Comparison of ENCODE assay signal across 8 cellular contexts in genomic region chr2:144330951-144331651, GRCh38.
DNase-seq lines count a peak whose midpoint lies in the region; ATAC-seq lines count a peak whose summit lies in the region.

No MANE protein-coding gene starts in this region.

- H3K4me1 Mint-ChIP-seq in activated naive CD8-positive, alpha-beta T cell treated with anti-CD3 and anti-CD28 coated beads for 36 hours, result peaks cover 52% of the 10 kb centered on the region

- in situ Hi-C loops in G401 (cut with HindIII; ENCODE audit: low sequenced_read_pairs), result no loop called here

- H3K36me3 Mint-ChIP-seq in activated naive CD8-positive, alpha-beta T cell treated with anti-CD3 and anti-CD28 coated beads for 36 hours, result peaks cover 29% of the 10 kb centered on the region

- DNase-seq in G401 (ENCODE audit: low spot score), result peak; percentile 39
- DNase-seq in NCI-H2227 (lab: John Stamatoyannopoulos, UW; ENCODE audit: unreplicated experiment), result peak; percentile 38
- peak; percentile 41 for DNase-seq in activated naive CD8-positive, alpha-beta T cell treated with anti-CD3 and anti-CD28 coated beads for 36 hours
- DNase-seq in inferior parietal cortex (ENCODE audit: extremely low spot score), result peak; percentile 45
- DNase-seq in stimulated activated CD4-positive, alpha-beta T cell treated with anti-CD3 and anti-CD28 coated beads, Interleukin-4, amount 100 ng/mL, for 24 hours, result peak; percentile 23
- DNase-seq in occipital lobe (lab: John Stamatoyannopoulos, UW), result no peak

- H3K27ac Mint-ChIP-seq in activated naive CD8-positive, alpha-beta T cell treated with anti-CD3 and anti-CD28 coated beads for 36 hours, result peak overlapping the region; percentile 99

- no peaks in the 10 kb centered on the region for H3K27me3 Mint-ChIP-seq in activated naive CD8-positive, alpha-beta T cell treated with anti-CD3 and anti-CD28 coated beads for 36 hours

- peaks cover 6% of the 10 kb centered on the region for H3K9me3 Mint-ChIP-seq in activated naive CD8-positive, alpha-beta T cell treated with anti-CD3 and anti-CD28 coated beads for 36 hours

- ATAC-seq in GM18858 (IDR thresholded peaks at IDR 0.05; ENCODE audit: unreplicated experiment) (no peak), GM21423 (IDR thresholded peaks at IDR 0.05; ENCODE audit: unreplicated experiment) (no peak)

- peak overlapping the region; percentile 94 for H3K4me3 Mint-ChIP-seq in activated naive CD8-positive, alpha-beta T cell treated with anti-CD3 and anti-CD28 coated beads for 36 hours
